ENCODE assay signal across 10 cellular contexts in the genomic region with DNA sequence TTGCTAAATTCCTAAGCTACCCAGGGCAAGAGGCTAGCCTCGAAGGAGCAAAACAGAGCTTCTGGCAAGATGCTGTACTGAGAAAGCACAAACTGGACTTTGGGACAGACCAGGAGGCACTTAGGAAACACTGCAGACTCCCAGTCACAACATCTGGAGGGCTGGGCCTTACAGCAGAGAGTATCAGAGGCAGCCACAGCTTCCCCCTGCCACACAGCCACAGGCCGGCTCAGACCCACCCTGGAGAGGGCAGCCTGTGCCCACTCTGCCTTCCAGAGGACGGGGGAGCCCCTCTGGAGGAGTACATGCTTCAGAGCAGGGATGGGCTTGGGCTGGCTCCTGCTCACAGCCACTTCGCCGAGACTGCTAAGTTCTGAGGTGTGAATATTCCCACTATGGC. TPM values are rescaled to one million over a fixed set of nuclear protein-coding genes. Genes with fewer than 3 reads are reported as not detected.
DNase-seq lines count a peak whose midpoint lies in the region; ATAC-seq and TF ChIP-seq lines count a peak whose summit lies in the region.
"Had no signal": no experiment of that assay in that cellular context is flagged by ENCODE, and none has a peak within 500 bp of the region (broad histone marks: within the 10 kb centered on the region; RNA-seq: fewer than 3 reads in every experiment).

No MANE protein-coding gene starts in this region.

- H3K9me3 ChIP-seq in left ventricle myocardium inferior (replicated peaks) (no peaks in the 10 kb centered on the region), skeletal muscle tissue (ENCODE audit: control insufficient read depth in 3 of 3, low read length in 3 of 3) (no peaks in the 10 kb centered on the region)

- H3K9me3 Mint-ChIP-seq in Calu3 (ENCODE audit: low read depth, unreplicated experiment): no peaks in the 10 kb centered on the region
- no peaks in the 10 kb centered on the region for H3K9me3 Mint-ChIP-seq in activated CD8-positive, alpha-beta T cell treated with anti-CD3 and anti-CD28 coated beads, Interleukin-2, amount 10 ng/mL, durations not matched to agents 7 days and 5 days (ENCODE audit: insufficient read depth)

- no peak overlapping the region for H3K4me3 ChIP-seq in left ventricle myocardium inferior
- no peak overlapping the region for H3K4me3 ChIP-seq in skeletal muscle tissue (ENCODE audit: low read length in 3 of 3)

- intact Hi-C loops in Calu3 (cut with micrococcal nuclease; ENCODE audit: unreplicated experiment): no loop called here
- intact Hi-C loops in left ventricle myocardium inferior (cut with micrococcal nuclease): no loop called here

- H3K27ac ChIP-seq in left ventricle myocardium inferior (replicated peaks): peak overlapping the region; percentile 73
- H3K27ac ChIP-seq in skeletal muscle tissue (ENCODE audit: low read depth, low read length): peak overlapping the region; percentile 63

- no peaks in the 10 kb centered on the region for H3K27me3 ChIP-seq in left ventricle myocardium inferior (ENCODE audit: low read depth)
- H3K27me3 ChIP-seq in skeletal muscle tissue (ENCODE audit: control insufficient read depth in 3 of 3, insufficient read depth in 3 of 3, low read length in 3 of 3): no peaks in the 10 kb centered on the region

- peaks cover 79% of the 10 kb centered on the region for H3K4me1 ChIP-seq in left ventricle myocardium inferior
- peaks cover 35 to 44% (median 40%) of the 10 kb centered on the region in 3 donors for H3K4me1 ChIP-seq in skeletal muscle tissue (ENCODE audit: control insufficient read depth in 3 of 3, insufficient read depth in 3 of 3, low read length in 3 of 3)

- CTCF ChIA-PET in Calu3 (lab: Charles Lee): interaction anchor here (1.2 kb wide), 1 partner anchor 11 kb away, joined by 3 read pairs; no protein-coding TSS in a partner anchor
- CTCF ChIA-PET in activated CD8-positive, alpha-beta T cell treated with anti-CD3 and anti-CD28 coated beads, Interleukin-2, amount 10 ng/mL, durations not matched to agents 7 days and 5 days (lab: Charles Lee): interaction anchor here (1.2 to 4.0 kb wide), 6 partner anchors 11 to 165 kb away, joined by 3 to 14 read pairs (median 3); no protein-coding TSS in a partner anchor

- POLR2A ChIA-PET in activated CD8-positive, alpha-beta T cell treated with anti-CD3 and anti-CD28 coated beads, Interleukin-2, amount 10 ng/mL, durations not matched to agents 7 days and 5 days (lab: Charles Lee): interaction anchor here (1.6 to 3.0 kb wide), 4 partner anchors 11 to 107 kb away, joined by 7 to 29 read pairs (median 10); a partner anchor contains a TSS

- H3K36me3 ChIP-seq in left ventricle myocardium inferior (peaks cover 15% of the 10 kb centered on the region), skeletal muscle tissue (ENCODE audit: control insufficient read depth in 3 of 3, insufficient read depth in 3 of 3, low read length in 3 of 3) (peaks cover 0 to 6% (median 4%) of the 10 kb centered on the region in 3 donors)

- H3K27ac Mint-ChIP-seq in Calu3 (ENCODE audit: unreplicated experiment): peak overlapping the region; percentile 64
- peak overlapping the region; percentile 90 for H3K27ac Mint-ChIP-seq in activated CD8-positive, alpha-beta T cell treated with anti-CD3 and anti-CD28 coated beads, Interleukin-2, amount 10 ng/mL, durations not matched to agents 7 days and 5 days

- peaks cover 5% of the 10 kb centered on the region for H3K36me3 Mint-ChIP-seq in Calu3 (ENCODE audit: insufficient read depth, unreplicated experiment)
- H3K36me3 Mint-ChIP-seq in activated CD8-positive, alpha-beta T cell treated with anti-CD3 and anti-CD28 coated beads, Interleukin-2, amount 10 ng/mL, durations not matched to agents 7 days and 5 days (ENCODE audit: low read depth): peaks cover 75% of the 10 kb centered on the region

- ATAC-seq in activated CD8-positive, alpha-beta T cell treated with anti-CD3 and anti-CD28 coated beads, Interleukin-2, amount 10 ng/mL, durations not matched to agents 7 days and 5 days: peak; percentile 7
- ATAC-seq in GM21360 (IDR thresholded peaks at IDR 0.05; ENCODE audit: unreplicated experiment) (no peak), HG03175 (IDR thresholded peaks at IDR 0.05; ENCODE audit: unreplicated experiment) (no peak)

- peaks cover 66% of the 10 kb centered on the region for H3K4me1 Mint-ChIP-seq in Calu3 (ENCODE audit: low read depth, unreplicated experiment)
- H3K4me1 Mint-ChIP-seq in activated CD8-positive, alpha-beta T cell treated with anti-CD3 and anti-CD28 coated beads, Interleukin-2, amount 10 ng/mL, durations not matched to agents 7 days and 5 days (ENCODE audit: low read depth): peaks cover 87% of the 10 kb centered on the region

- no peak for TF ChIP-seq CTCF in Calu3 (IDR thresholded peaks at IDR 0.05; ENCODE audit: unreplicated experiment)
- TF ChIP-seq CTCF in left ventricle myocardium inferior (IDR thresholded peaks at IDR 0.05; ENCODE audit: borderline replicate concordance): no peak

- H3K27me3 Mint-ChIP-seq in Calu3 (ENCODE audit: unreplicated experiment): no peaks in the 10 kb centered on the region
- H3K27me3 Mint-ChIP-seq in activated CD8-positive, alpha-beta T cell treated with anti-CD3 and anti-CD28 coated beads, Interleukin-2, amount 10 ng/mL, durations not matched to agents 7 days and 5 days (ENCODE audit: low read depth): no peaks in the 10 kb centered on the region

- no TSS peak for BruUV-seq in Calu3 (replicated peaks; lab: Mats Ljungman, UMichigan)

- DNase-seq in Calu3 (no peak), left ventricle myocardium inferior (no peak), NCI-H2171 treated with DMSO at 0.1 percent for 48 hours (lab: John Stamatoyannopoulos, UW) (no peak), NCI-H510A treated with DMSO at 0.1 percent for 48 hours (lab: John Stamatoyannopoulos, UW) (no peak)
- DNase-seq in activated CD8-positive, alpha-beta T cell treated with anti-CD3 and anti-CD28 coated beads, Interleukin-2, amount 10 ng/mL, durations not matched to agents 7 days and 5 days: no peak
- DNase-seq: NCI-H1417, retina had no signal

- H3K4me3 Mint-ChIP-seq in Calu3 (ENCODE audit: low read depth, unreplicated experiment): no peak overlapping the region
- H3K4me3 Mint-ChIP-seq in activated CD8-positive, alpha-beta T cell treated with anti-CD3 and anti-CD28 coated beads, Interleukin-2, amount 10 ng/mL, durations not matched to agents 7 days and 5 days: peak overlapping the region; percentile 53

- H3K9ac ChIP-seq in skeletal muscle tissue (ENCODE audit: low read depth in 1 of 3, low read length in 3 of 3): no peak overlapping the region

RNA-seq across cellular contexts. Expression of a gene that starts 17.4 kb away (rescaled TPM):
- total RNA-seq in Calu3 (2022) (61.2 and 66.6 TPM in 2 replicates), left ventricle myocardium inferior (41.1 TPM), skeletal muscle tissue (38.1 TPM)
- total RNA-seq in activated CD8-positive, alpha-beta T cell treated with anti-CD3 and anti-CD28 coated beads, Interleukin-2, amount 10 ng/mL, durations not matched to agents 7 days and 5 days: 10 to 100 TPM; 85.0 to 85.9 TPM

RNA-seq across cellular contexts. Expression of a gene that starts 44.5 kb away (rescaled TPM):
- total RNA-seq in Calu3 (2022) (10.5 and 13.0 TPM in 2 replicates), left ventricle myocardium inferior (31.1 TPM), skeletal muscle tissue (5.7 TPM)
- 10 to 100 TPM; 17.4 to 18.9 TPM for total RNA-seq in activated CD8-positive, alpha-beta T cell treated with anti-CD3 and anti-CD28 coated beads, Interleukin-2, amount 10 ng/mL, durations not matched to agents 7 days and 5 days
